ENCODE assay signal across 1 cellular context in genomic region chr2:236551843-236552542, GRCh38.
TF ChIP-seq lines count a peak whose summit lies in the region.

No MANE protein-coding gene starts in this region.

TF ChIP-seq in GM12878, 131 proteins besides CTCF, POLR2A, EP300 and RAD21 (continued from another document and continues in another):
- peak; percentile 49 for TF ChIP-seq BCL3 (IDR thresholded peaks at IDR 0.05; ENCODE audit: borderline replicate concordance, insufficient read depth, low read depth, low read length, poor library complexity, severe bottlenecking)
- peak; percentile 24; the same call in 1 of the 2 replicates for TF ChIP-seq ATF2 (IDR thresholded peaks at IDR 0.05; ENCODE audit: low read length)
- TF ChIP-seq SMC3 (IDR thresholded peaks at IDR 0.05; ENCODE audit: borderline replicate concordance, low read length): no peak
- peak; percentile 25; the same call in 1 of the 2 replicates for TF ChIP-seq SPI1 (IDR thresholded peaks at IDR 0.05; ENCODE audit: borderline replicate concordance, insufficient read depth, low read depth, low read length)
- TF ChIP-seq CREM (IDR thresholded peaks at IDR 0.05; ENCODE audit: low read depth): peak; percentile 54; the same call in 1 of the 2 replicates
- peak; percentile 92 for TF ChIP-seq ZNF687 (IDR thresholded peaks at IDR 0.05)
- TF ChIP-seq FOXM1 (IDR thresholded peaks at IDR 0.05; ENCODE audit: low read depth, low read length): peak; percentile 80; the same call in 1 of the 2 replicates
- peak in 1 of 2 experiments; percentile 79; a peak in 2 of 4 replicates for TF ChIP-seq ETV6 (conservative IDR thresholded peaks at IDR 0.05 in 1 of 2, IDR thresholded peaks at IDR 0.05 in 1 of 2; ENCODE audit: borderline replicate concordance in 1 of 2, low read depth in 1 of 2)
- TF ChIP-seq ASH2L (IDR thresholded peaks at IDR 0.05; ENCODE audit: borderline replicate concordance, low read depth): no peak
- peak; percentile 51 for TF ChIP-seq YY1 (IDR thresholded peaks at IDR 0.05; ENCODE audit: low read depth, low read length)
- TF ChIP-seq TBL1XR1 (IDR thresholded peaks at IDR 0.05; ENCODE audit: low read depth, low read length): peak; percentile 75; the same call in 1 of the 2 replicates
- TF ChIP-seq RUNX3 (IDR thresholded peaks at IDR 0.05; ENCODE audit: low read length): peak; percentile 59
- TF ChIP-seq MTA2 (IDR thresholded peaks at IDR 0.05; ENCODE audit: low read depth): peak; percentile 38; the same call in 1 of the 2 replicates
- peak; percentile 35; the same call in 1 of the 2 replicates for TF ChIP-seq MLLT1 (IDR thresholded peaks at IDR 0.05)
- peak; percentile 88; the same call in 1 of the 2 replicates for TF ChIP-seq NFIC (IDR thresholded peaks at IDR 0.05; ENCODE audit: low read depth, low read length)
- TF ChIP-seq RELA (IDR thresholded peaks at IDR 0.05; ENCODE audit: borderline replicate concordance, partially characterized antibody): peak; percentile 70
- TF ChIP-seq HDGF (IDR thresholded peaks at IDR 0.05): no peak
- TF ChIP-seq ZNF24 (IDR thresholded peaks at IDR 0.05): no peak
- peak; percentile 68 for TF ChIP-seq NR2F1 (conservative IDR thresholded peaks at IDR 0.05)
- TF ChIP-seq SP1 (IDR thresholded peaks at IDR 0.05; ENCODE audit: low read depth, low read length): peak; percentile 43
- no peak for TF ChIP-seq CEBPZ (IDR thresholded peaks at IDR 0.05; ENCODE audit: low read depth, low read length)
- peak in 1 of 2 experiments; percentile 29; a peak in 2 of 4 replicates for TF ChIP-seq BHLHE40 (IDR thresholded peaks at IDR 0.05; ENCODE audit: borderline replicate concordance in 1 of 2, low read depth in 2 of 2, low read length in 1 of 2)
- peak; percentile 27; the same call in 1 of the 2 replicates for TF ChIP-seq BCL11A (IDR thresholded peaks at IDR 0.05; ENCODE audit: low read depth, low read length)
- peak; percentile 44 for TF ChIP-seq CUX1 (IDR thresholded peaks at IDR 0.05; ENCODE audit: insufficient replicate concordance, low read depth, low read length)
- TF ChIP-seq IKZF2 (IDR thresholded peaks at IDR 0.05): peak; percentile 56 to 60; a peak in 3 of 4 replicates
- no peak for TF ChIP-seq MYB (IDR thresholded peaks at IDR 0.05; ENCODE audit: borderline replicate concordance, low read depth, low read length)
- no peak; the same call in 1 of the 2 replicates for TF ChIP-seq DPF2 (IDR thresholded peaks at IDR 0.05)
- 0 out of 2 replicates have a peak, but pooled peaks have one; percentile 67 for TF ChIP-seq POLR2AphosphoS5 (IDR thresholded peaks at IDR 0.05; ENCODE audit: low read length)
- no peak for TF ChIP-seq SMAD1 (IDR thresholded peaks at IDR 0.05; ENCODE audit: low read depth, partially characterized antibody)
- TF ChIP-seq MXI1 (IDR thresholded peaks at IDR 0.05; ENCODE audit: low read depth, low read length): 0 out of 2 replicates have a peak, but pooled peaks have one; percentile 45
- TF ChIP-seq PML (IDR thresholded peaks at IDR 0.05; ENCODE audit: low read length): peak; percentile 50; the same call in 1 of the 2 replicates
- TF ChIP-seq PKNOX1 (IDR thresholded peaks at IDR 0.05): peak; percentile 13; the same call in 1 of the 2 replicates
- TF ChIP-seq IRF4 (IDR thresholded peaks at IDR 0.05; ENCODE audit: low read depth, low read length): peak; percentile 51; the same call in 1 of the 2 replicates
- TF ChIP-seq EED (IDR thresholded peaks at IDR 0.05; ENCODE audit: low read depth): peak; percentile 70; the same call in 1 of the 2 replicates
- TF ChIP-seq CEBPB (IDR thresholded peaks at IDR 0.05; ENCODE audit: borderline replicate concordance in 1 of 2, low read depth in 2 of 2, low read length in 2 of 2): peak in 1 of 2 experiments; percentile 67; a peak in 1 of 4 replicates
- no peak for TF ChIP-seq RBBP5 (conservative IDR thresholded peaks at IDR 0.05)
- peak; percentile 55 for TF ChIP-seq MEF2B (IDR thresholded peaks at IDR 0.05; ENCODE audit: partially characterized antibody, poor library complexity, severe bottlenecking)
- no peak for TF ChIP-seq IRF5 (IDR thresholded peaks at IDR 0.05; ENCODE audit: borderline replicate concordance)
